In genomic region chr2:51795248-51795888, GRCh38 we compare ENCODE assay signal across 11 cellular contexts.
A peak's percentile ranks its signal among the peaks of the same experiment; 100 is the strongest.
DNase-seq lines count a peak whose midpoint lies in the region; ATAC-seq and TF ChIP-seq lines count a peak whose summit lies in the region.
"Had no signal": no experiment of that assay in that cellular context is flagged by ENCODE, and none has a peak within 500 bp of the region (broad histone marks: within the 10 kb centered on the region; RNA-seq: fewer than 3 reads in every experiment).

No MANE protein-coding gene starts in this region.

- H3K4me2 ChIP-seq in smooth muscle cell: no peak overlapping the region

- no peak overlapping the region for H3K4me3 ChIP-seq in cardiac fibroblast (replicated peaks in 1 of 2; ENCODE audit: low read depth in 2 of 2, low read length in 2 of 2)
- H3K4me3 ChIP-seq in smooth muscle cell: no peak overlapping the region
- H3K4me3 ChIP-seq: SK-N-MC had no signal

- H3K27ac Mint-ChIP-seq in activated CD8-positive, alpha-beta T cell treated with anti-CD3 and anti-CD28 coated beads for 36 hours: no peak overlapping the region
- H3K27ac Mint-ChIP-seq in activated CD8-positive, alpha-beta T cell treated with anti-CD3 and anti-CD28 coated beads, Interleukin-2, amount 10 ng/mL, durations not matched to agents 7 days and 5 days: no peak overlapping the region
- H3K27ac Mint-ChIP-seq: B cell had no signal

- H3K27me3 ChIP-seq in smooth muscle cell (ENCODE audit: low read depth): no peaks in the 10 kb centered on the region

- no peaks in the 10 kb centered on the region for H4K20me1 ChIP-seq in smooth muscle cell (ENCODE audit: low read depth)

- ATAC-seq in activated CD8-positive, alpha-beta T cell treated with anti-CD3 and anti-CD28 coated beads for 36 hours: no peak
- no peak for ATAC-seq in activated CD8-positive, alpha-beta T cell treated with anti-CD3 and anti-CD28 coated beads, Interleukin-2, amount 10 ng/mL, durations not matched to agents 7 days and 5 days

- H3K36me3 ChIP-seq in smooth muscle cell (ENCODE audit: low read depth): no peaks in the 10 kb centered on the region

- no peaks in the 10 kb centered on the region for H3F3A ChIP-seq in smooth muscle cell (ENCODE audit: low read depth)

- H3K79me2 ChIP-seq in smooth muscle cell (ENCODE audit: low read depth): no peaks in the 10 kb centered on the region

- H3K9ac ChIP-seq in smooth muscle cell (ENCODE audit: low read depth): no peak overlapping the region

- H3K4me3 Mint-ChIP-seq in activated CD8-positive, alpha-beta T cell treated with anti-CD3 and anti-CD28 coated beads for 36 hours: no peak overlapping the region
- H3K4me3 Mint-ChIP-seq in activated CD8-positive, alpha-beta T cell treated with anti-CD3 and anti-CD28 coated beads, Interleukin-2, amount 10 ng/mL, durations not matched to agents 7 days and 5 days: no peak overlapping the region
- H3K4me3 Mint-ChIP-seq: B cell had no signal

- no peak overlapping the region for H2AFZ ChIP-seq in smooth muscle cell (ENCODE audit: low read depth)

- no peaks in the 10 kb centered on the region for H3K4me1 Mint-ChIP-seq in activated CD8-positive, alpha-beta T cell treated with anti-CD3 and anti-CD28 coated beads for 36 hours (ENCODE audit: low read depth)
- no peaks in the 10 kb centered on the region for H3K4me1 Mint-ChIP-seq in activated CD8-positive, alpha-beta T cell treated with anti-CD3 and anti-CD28 coated beads, Interleukin-2, amount 10 ng/mL, durations not matched to agents 7 days and 5 days (ENCODE audit: low read depth)
- H3K4me1 Mint-ChIP-seq: B cell had no signal

- no peak for TF ChIP-seq CTCF in activated CD8-positive, alpha-beta T cell treated with anti-CD3 and anti-CD28 coated beads for 36 hours (IDR thresholded peaks at IDR 0.05)
- TF ChIP-seq CTCF in cardiac fibroblast (IDR thresholded peaks at IDR 0.05; ENCODE audit: low read depth, low read length) (peak; percentile 17), smooth muscle cell (IDR thresholded peaks at IDR 0.05; ENCODE audit: borderline replicate concordance, insufficient read depth, poor library complexity, severe bottlenecking) (peak; percentile 41)

- DNase-seq in activated CD8-positive, alpha-beta T cell treated with anti-CD3 and anti-CD28 coated beads for 36 hours: peak; percentile 2
- DNase-seq in activated CD8-positive, alpha-beta T cell treated with anti-CD3 and anti-CD28 coated beads, Interleukin-2, amount 10 ng/mL, durations not matched to agents 7 days and 5 days: no peak
- DNase-seq in NCI-H2029 (lab: John Stamatoyannopoulos, UW): peak; percentile 25
- no peak for DNase-seq in cardiac fibroblast (ENCODE audit: low read depth in 2 of 2)
- DNase-seq in smooth muscle cell (lab: John Stamatoyannopoulos, UW; ENCODE audit: unreplicated experiment): no peak
- no peak for DNase-seq in NCI-H2196 (lab: John Stamatoyannopoulos, UW; ENCODE audit: unreplicated experiment)
- no peak for DNase-seq in NCI-H1436 treated with DMSO at 0.1 percent for 48 hours (lab: John Stamatoyannopoulos, UW)
- DNase-seq in NCI-H526 treated with DMSO at 0.1 percent for 48 hours (lab: John Stamatoyannopoulos, UW): no peak
- DNase-seq: activated naive CD4-positive, alpha-beta T cell treated with Interleukin-2 at 50 U/mL for 16 hours had no signal

- no peaks in the 10 kb centered on the region for H3K4me1 ChIP-seq in smooth muscle cell (ENCODE audit: low read depth)

- no peaks in the 10 kb centered on the region for H3K9me3 ChIP-seq in smooth muscle cell (replicated peaks; ENCODE audit: low read depth)

- H3K27ac ChIP-seq in smooth muscle cell (ENCODE audit: low read depth): no peak overlapping the region
- H3K27ac ChIP-seq: SK-N-MC had no signal

- POLR2A ChIA-PET in activated CD8-positive, alpha-beta T cell treated with anti-CD3 and anti-CD28 coated beads for 36 hours (lab: Charles Lee): no interaction called here
- POLR2A ChIA-PET in activated CD8-positive, alpha-beta T cell treated with anti-CD3 and anti-CD28 coated beads, Interleukin-2, amount 10 ng/mL, durations not matched to agents 7 days and 5 days (lab: Charles Lee): no interaction called here

- WGBS in smooth muscle cell (ENCODE audit: low lambda C conversion rate): 77% methylated on average over 6 of the region's 6 CpGs

- CTCF ChIA-PET in activated CD8-positive, alpha-beta T cell treated with anti-CD3 and anti-CD28 coated beads for 36 hours (lab: Charles Lee): interaction anchor here (0.7 to 1.3 kb wide), 3 partner anchors 10 to 20 kb away, joined by 3 read pairs; no protein-coding TSS in a partner anchor
- CTCF ChIA-PET in activated CD8-positive, alpha-beta T cell treated with anti-CD3 and anti-CD28 coated beads, Interleukin-2, amount 10 ng/mL, durations not matched to agents 7 days and 5 days (lab: Charles Lee): no interaction called here

- H3K27me3 Mint-ChIP-seq in activated CD8-positive, alpha-beta T cell treated with anti-CD3 and anti-CD28 coated beads for 36 hours: no peaks in the 10 kb centered on the region
- no peaks in the 10 kb centered on the region for H3K27me3 Mint-ChIP-seq in activated CD8-positive, alpha-beta T cell treated with anti-CD3 and anti-CD28 coated beads, Interleukin-2, amount 10 ng/mL, durations not matched to agents 7 days and 5 days (ENCODE audit: low read depth)
- H3K27me3 Mint-ChIP-seq: B cell had no signal

- no peaks in the 10 kb centered on the region for H3K36me3 Mint-ChIP-seq in activated CD8-positive, alpha-beta T cell treated with anti-CD3 and anti-CD28 coated beads for 36 hours (ENCODE audit: low read depth)
- no peaks in the 10 kb centered on the region for H3K36me3 Mint-ChIP-seq in activated CD8-positive, alpha-beta T cell treated with anti-CD3 and anti-CD28 coated beads, Interleukin-2, amount 10 ng/mL, durations not matched to agents 7 days and 5 days (ENCODE audit: low read depth)

- intact Hi-C loops in activated CD8-positive, alpha-beta T cell treated with anti-CD3 and anti-CD28 coated beads for 36 hours (cut with micrococcal nuclease): no loop called here

- H3K9me3 Mint-ChIP-seq in activated CD8-positive, alpha-beta T cell treated with anti-CD3 and anti-CD28 coated beads for 36 hours: peaks cover 18% of the 10 kb centered on the region
- peaks cover 19% of the 10 kb centered on the region for H3K9me3 Mint-ChIP-seq in activated CD8-positive, alpha-beta T cell treated with anti-CD3 and anti-CD28 coated beads, Interleukin-2, amount 10 ng/mL, durations not matched to agents 7 days and 5 days (ENCODE audit: insufficient read depth)

Comparison
In these comparisons a context has a peak if more than half of its experiments do, and no peak if none do; other contexts are left out.
1. DNase-seq: peak in activated CD8-positive, alpha-beta T cell treated with anti-CD3 and anti-CD28 coated beads for 36 hours (single experiment) and NCI-H2029 (single experiment); none in activated CD8-positive, alpha-beta T cell treated with anti-CD3 and anti-CD28 coated beads, Interleukin-2, amount 10 ng/mL, durations not matched to agents 7 days and 5 days (single experiment), cardiac fibroblast (0 of 2), smooth muscle cell (single experiment), NCI-H2196 (single experiment), NCI-H1436 treated with DMSO at 0.1 percent for 48 hours (single experiment) and NCI-H526 treated with DMSO at 0.1 percent for 48 hours (single experiment).